12 cellular contexts compared by ENCODE assay signal in genomic region chr16:75263291-75263962, GRCh38. TPM values are rescaled to one million over a fixed set of nuclear protein-coding genes. Genes with fewer than 3 reads are reported as not detected.
DNase-seq lines count a peak whose midpoint lies in the region; ATAC-seq and TF ChIP-seq lines count a peak whose summit lies in the region.
"Had no signal": no experiment of that assay in that cellular context is flagged by ENCODE, and none has a peak within 500 bp of the region (broad histone marks: within the 10 kb centered on the region; RNA-seq: fewer than 3 reads in every experiment).

No MANE protein-coding gene starts in this region.

- BruUV-seq in PC-3 (replicated peaks; lab: Mats Ljungman, UMichigan), result no TSS peak

- no peaks in the 10 kb centered on the region for H3K9me2 ChIP-seq in PC-3 (replicated peaks; ENCODE audit: low read length)

- POLR2A ChIA-PET in PC-3 (lab: Charles Lee; ENCODE audit: unreplicated experiment), result no interaction called here

- no peaks in the 10 kb centered on the region for H3K36me3 ChIP-seq in PC-3 (ENCODE audit: low read depth, low read length)
- peaks cover 47% of the 10 kb centered on the region for H3K36me3 ChIP-seq in mesodermal cell (ENCODE audit: control insufficient read depth, insufficient read depth, low read length)
- no peaks in the 10 kb centered on the region for H3K36me3 ChIP-seq in thoracic aorta

- no peak for TF ChIP-seq CTCF in PC-3 (conservative IDR thresholded peaks at IDR 0.05; ENCODE audit: low read depth, low read length)
- TF ChIP-seq CTCF in dorsolateral prefrontal cortex (IDR thresholded peaks at IDR 0.05 in 54 of 56, conservative IDR thresholded peaks at IDR 0.05 in 2 of 56; ENCODE audit: low read depth in 1 of 56, partially characterized antibody in 56 of 56), result no peak
- no peak for TF ChIP-seq CTCF in thoracic aorta (IDR thresholded peaks at IDR 0.05)

- intact Hi-C loops in PC-3 (cut with micrococcal nuclease) (no loop called here), dorsolateral prefrontal cortex (cut with DNase I) (no loop called here)

- peaks cover 6% of the 10 kb centered on the region; the same call in 1 of the 2 replicates for H4K20me1 ChIP-seq in PC-3 (ENCODE audit: low read length)

- 94 to 95% methylated on average over 10 to 14 of the region's 14 CpGs for WGBS in mesodermal cell (ENCODE audit: insufficient coverage in 2 of 2), 2 experiments

- H3K9ac ChIP-seq in PC-3 (ENCODE audit: low read length), result no peak overlapping the region

- DNase-seq in PC-3, result no peak
- no peak for DNase-seq in dorsolateral prefrontal cortex
- DNase-seq in thoracic aorta (ENCODE audit: low spot score), result no peak
- no peak for DNase-seq in AML-193 (lab: John Stamatoyannopoulos, UW)
- no peak for DNase-seq in NCI-H2227 (lab: John Stamatoyannopoulos, UW; ENCODE audit: unreplicated experiment)
- DNase-seq: activated T-cell treated with anti-CD3 and anti-CD28 coated beads, Interleukin-2, amount 50 U/mL, for 24 hours; naive B cell; NCI-H1436 had no signal

- H3K4me2 ChIP-seq in PC-3 (ENCODE audit: low read length), result peak overlapping the region; percentile 85

- peaks cover 70% of the 10 kb centered on the region for H3K79me2 ChIP-seq in PC-3 (ENCODE audit: low read length)

- H3K27ac ChIP-seq in PC-3 (ENCODE audit: low read length) (no peak overlapping the region), dorsolateral prefrontal cortex (peak overlapping the region in 57 of 59 donors; percentile 50 to 98 (median 94)), mesodermal cell (ENCODE audit: low read depth, low read length, severe bottlenecking) (no peak overlapping the region), thoracic aorta (peak overlapping the region; percentile 92 to 100)
- H3K27ac ChIP-seq: SK-N-MC had no signal

- no peak overlapping the region for H2AFZ ChIP-seq in PC-3 (ENCODE audit: low read length)

- CTCF ChIA-PET in PC-3 (lab: Charles Lee), result no interaction called here

- H3K27me3 ChIP-seq in PC-3 (ENCODE audit: low read length) (no peaks in the 10 kb centered on the region), dorsolateral prefrontal cortex (no peaks in the 10 kb centered on the region), thoracic aorta (replicated peaks; ENCODE audit: insufficient read depth) (no peaks in the 10 kb centered on the region)

- peak overlapping the region; percentile 94 for H3K4me3 ChIP-seq in PC-3 (ENCODE audit: low read length)
- peak overlapping the region in 57 of 59 donors; percentile 9 to 99 (median 94) for H3K4me3 ChIP-seq in dorsolateral prefrontal cortex
- peak overlapping the region; percentile 9 for H3K4me3 ChIP-seq in mesodermal cell (ENCODE audit: extremely low read depth, insufficient read depth, low read length, poor library complexity, severe bottlenecking)
- H3K4me3 ChIP-seq in thoracic aorta, result peak overlapping the region; percentile 99
- H3K4me3 ChIP-seq: SK-N-MC had no signal

- peaks cover 35% of the 10 kb centered on the region for H3K4me1 ChIP-seq in PC-3 (ENCODE audit: insufficient read depth, low read length)
- H3K4me1 ChIP-seq in mesodermal cell (ENCODE audit: control insufficient read depth, insufficient read depth, low read length, poor library complexity, severe bottlenecking), result peaks cover 56% of the 10 kb centered on the region
- peaks cover 32 to 88% of the 10 kb centered on the region in 2 donors for H3K4me1 ChIP-seq in thoracic aorta (ENCODE audit: control insufficient read depth in 1 of 2, low read depth in 2 of 2)

- ATAC-seq in PC-3 (no peak), thoracic aorta (ENCODE audit: insufficient number of reproducible peaks, low FRiP score, low read depth) (peak; percentile 6), GM18909 (IDR thresholded peaks at IDR 0.05; ENCODE audit: poor library complexity, unreplicated experiment) (no peak), HG03378 (IDR thresholded peaks at IDR 0.05; ENCODE audit: unreplicated experiment) (no peak)

- no peaks in the 10 kb centered on the region for H3F3A ChIP-seq in PC-3 (ENCODE audit: low read length, unreplicated experiment)

- H3K9me3 ChIP-seq in PC-3 (ENCODE audit: low read length) (no peaks in the 10 kb centered on the region), mesodermal cell (ENCODE audit: control insufficient read depth, low read length) (no peaks in the 10 kb centered on the region), thoracic aorta (no peaks in the 10 kb centered on the region)

RNA-seq across cellular contexts. Expression of gene BCAR1, which starts 12.0 kb away (rescaled TPM):
- total RNA-seq in PC-3 (2014; rRNA removed) (49.3 and 68.0 TPM in 2 replicates), dorsolateral prefrontal cortex (100 to 1,000 TPM in 52 of 120 experiments, 10 to 100 TPM in 68; 67.8 to 163 (median 96.2) TPM), thoracic aorta (100 to 1,000 TPM; 116 to 166 TPM)
- 122 TPM for polyA plus RNA-seq in mesodermal cell (2013, experiment 1 of 2)
- 83.0 TPM for polyA plus RNA-seq in mesodermal cell (2013, experiment 2 of 2)

RNA-seq across cellular contexts. Expression of gene CTRB1, which starts 44.6 kb away (rescaled TPM):
- total RNA-seq in PC-3 (2014; rRNA removed) (not detected in 2 replicates), dorsolateral prefrontal cortex (1 to 10 TPM in 1 of 120 experiments, under 1 TPM in 3, not detected in 116; 0.70 to 2.3 (median 0.87) TPM), thoracic aorta (1 to 10 TPM; 4.9 to 9.3 TPM)
- not detected for polyA plus RNA-seq in mesodermal cell (2013, experiment 1 of 2)
- not detected for polyA plus RNA-seq in mesodermal cell (2013, experiment 2 of 2)

RNA-seq across cellular contexts. Expression of gene CTRB2, which starts 56.5 kb away (rescaled TPM):
- total RNA-seq in PC-3 (2014; rRNA removed) (not detected in 2 replicates), dorsolateral prefrontal cortex (under 1 TPM in 3 of 120 experiments, not detected in 117; 0.61 to 0.94 (median 0.63) TPM), thoracic aorta (10 to 100 TPM; 12.5 TPM)
- polyA plus RNA-seq in mesodermal cell (2013, experiment 1 of 2), result not detected
- polyA plus RNA-seq in mesodermal cell (2013, experiment 2 of 2), result not detected

Comparison
In these comparisons a context has a peak if more than half of its experiments do, and no peak if none do; other contexts are left out.
1. H3K27ac ChIP-seq: peak in dorsolateral prefrontal cortex (57 of 59) and thoracic aorta (2 of 2); none in PC-3 (single experiment) and mesodermal cell (single experiment).
2. H3K4me3 ChIP-seq: peak in every context shown above with its lines; median percentile 99 in thoracic aorta; 94 in PC-3; 94 in dorsolateral prefrontal cortex; 9 in mesodermal cell.
3. RNA of gene CTRB2, which starts 56.5 kb away (total RNA-seq): 12.5 TPM in thoracic aorta; not detected in PC-3 and 0.61 to 0.94 TPM in dorsolateral prefrontal cortex; every median in the first group is over 4 times any median in the second.